ENCODE assay signal across 15 cellular contexts in genomic region chr20:32702706-32703425, GRCh38. TPM values are rescaled to one million over a fixed set of nuclear protein-coding genes. Genes with fewer than 3 reads are reported as not detected.
DNase-seq lines count a peak whose midpoint lies in the region; ATAC-seq and TF ChIP-seq lines count a peak whose summit lies in the region.
"Had no signal": no experiment of that assay in that cellular context is flagged by ENCODE, and none has a peak within 500 bp of the region (broad histone marks: within the 10 kb centered on the region; RNA-seq: fewer than 3 reads in every experiment).

No MANE protein-coding gene starts in this region.

- H2AK5ac ChIP-seq in IMR-90 (ENCODE audit: low read depth, low read length): no peak overlapping the region

- H3K4me3 Mint-ChIP-seq in activated CD4-positive, alpha-beta memory T cell treated with anti-CD3 and anti-CD28 coated beads for 36 hours: no peak overlapping the region
- H3K4me3 Mint-ChIP-seq: effector memory CD8-positive, alpha-beta T cell had no signal

- WGBS in IMR-90 (ENCODE audit: extremely low coverage in 2 of 2, insufficient read length in 1 of 2), 2 experiments: 73% methylated on average over 3 of the region's 9 CpGs; no CpG with 5 or more reads in 1 of the 2 experiments

- peaks cover 0 to 21% of the 10 kb centered on the region in 2 experiments; a peak in 2 of 4 replicates for H3K79me1 ChIP-seq in IMR-90 (ENCODE audit: low read depth in 1 of 2, low read length in 2 of 2)

- H3K9me3 ChIP-seq in IMR-90 (ENCODE audit: control insufficient read depth, insufficient read depth, low read length): no peaks in the 10 kb centered on the region
- H3K9me3 ChIP-seq: BE2C, thoracic aorta had no signal

- in situ Hi-C loops in IMR-90 (cut with MboI; ENCODE audit: low sequenced_read_pairs): no loop called here

- no peak overlapping the region for H3K18ac ChIP-seq in IMR-90 (ENCODE audit: low read depth, low read length)

- H3K23ac ChIP-seq in IMR-90 (ENCODE audit: low read depth, low read length): no peak overlapping the region

- POLR2A ChIA-PET in IMR-90 (lab: Charles Lee; ENCODE audit: unreplicated experiment): no interaction called here
- POLR2A ChIA-PET in activated CD4-positive, alpha-beta memory T cell treated with anti-CD3 and anti-CD28 coated beads for 36 hours (lab: Charles Lee): no interaction called here

- H3K14ac ChIP-seq in IMR-90 (replicated peaks; ENCODE audit: low read depth, low read length): no peak overlapping the region

- CTCF ChIA-PET in IMR-90 (lab: Yijun Ruan, JAX): interaction anchor here (0.6 kb wide), 2 partner anchors 29 to 93 kb away, joined by 3 to 6 read pairs; partner anchors contain the start of gene C20orf203
- CTCF ChIA-PET in activated CD4-positive, alpha-beta memory T cell treated with anti-CD3 and anti-CD28 coated beads for 36 hours (lab: Charles Lee): interaction anchor here (1.9 kb wide), 1 partner anchor 75 kb away, joined by 5 read pairs; no protein-coding TSS in a partner anchor

- no peak for TF ChIP-seq CTCF in IMR-90 (conservative IDR thresholded peaks at IDR 0.05; ENCODE audit: low read depth, low read length)

- peaks cover 4% of the 10 kb centered on the region for H3K4me1 ChIP-seq in IMR-90 (ENCODE audit: control insufficient read depth, insufficient read depth, low read length)
- H3K4me1 ChIP-seq: BE2C had no signal

- no peak overlapping the region for H2AFZ ChIP-seq in IMR-90 (replicated peaks; ENCODE audit: low read length, poor library complexity)

- no peak overlapping the region for H3K27ac ChIP-seq in IMR-90 (ENCODE audit: insufficient read depth, low read length)
- H3K27ac ChIP-seq: brain microvascular endothelial cell, thoracic aorta had no signal

- no peak overlapping the region for H4K5ac ChIP-seq in IMR-90 (ENCODE audit: low read depth, low read length)

- no peak overlapping the region for H2BK20ac ChIP-seq in IMR-90 (ENCODE audit: low read depth, low read length)

- H3K4ac ChIP-seq in IMR-90 (ENCODE audit: low read depth, low read length): no peak overlapping the region

- dilution Hi-C loops in IMR-90 (cut with HindIII; ENCODE audit: low sequenced_read_pairs, unreplicated experiment): no loop called here

- ATAC-seq in IMR-90 (ENCODE audit: low read depth) (no peak), HG03139 (IDR thresholded peaks at IDR 0.05; ENCODE audit: unreplicated experiment) (no peak), HG03039 (IDR thresholded peaks at IDR 0.05; ENCODE audit: unreplicated experiment) (no peak)
- ATAC-seq: effector memory CD8-positive, alpha-beta T cell; SK-N-SH treated with all-trans-retinoic acid at 6 μM for 48 hours had no signal

- DNase-seq in DMS153 (lab: John Stamatoyannopoulos, UW) (peak; percentile 54), IMR-90 (no peak), NCI-H510A (lab: John Stamatoyannopoulos, UW) (peak; percentile 52), cerebellum (ENCODE audit: low spot score) (peak; percentile 61)
- no peak for DNase-seq in activated CD4-positive, alpha-beta memory T cell treated with anti-CD3 and anti-CD28 coated beads for 36 hours
- DNase-seq: activated naive CD4-positive, alpha-beta T cell treated with anti-CD3 and anti-CD28 coated beads, Interleukin-2, amount 50 U/mL, for 16 hours; BE2C; brain microvascular endothelial cell; effector memory CD8-positive, alpha-beta T cell had no signal

- BruUV-seq in IMR-90 (replicated peaks; lab: Mats Ljungman, UMichigan): TSS peak; percentile 78

- H3K56ac ChIP-seq in IMR-90 (ENCODE audit: extremely low read depth, insufficient read depth, low read length): no peak overlapping the region

- H4K20me1 ChIP-seq in IMR-90 (ENCODE audit: insufficient read depth, low read length): no peaks in the 10 kb centered on the region

- H3K9ac ChIP-seq in IMR-90 (ENCODE audit: low read depth, low read length): no peak overlapping the region

- H3K36me3 Mint-ChIP-seq in activated CD4-positive, alpha-beta memory T cell treated with anti-CD3 and anti-CD28 coated beads for 36 hours: peaks cover 27% of the 10 kb centered on the region

- no peak overlapping the region for H2BK15ac ChIP-seq in IMR-90 (ENCODE audit: low read depth, low read length)

- no peak for TF ChIP-seq POLR2A in IMR-90 (IDR thresholded peaks at IDR 0.05; ENCODE audit: low read depth, low read length)

- no peaks in the 10 kb centered on the region for H3K9me3 Mint-ChIP-seq in activated CD4-positive, alpha-beta memory T cell treated with anti-CD3 and anti-CD28 coated beads for 36 hours
- H3K9me3 Mint-ChIP-seq: effector memory CD8-positive, alpha-beta T cell had no signal

- H3K27me3 Mint-ChIP-seq in activated CD4-positive, alpha-beta memory T cell treated with anti-CD3 and anti-CD28 coated beads for 36 hours: no peaks in the 10 kb centered on the region
- H3K27me3 Mint-ChIP-seq: effector memory CD8-positive, alpha-beta T cell had no signal

- H3K4me2 ChIP-seq in IMR-90 (ENCODE audit: low read depth, low read length): no peak overlapping the region

- H3K36me3 ChIP-seq in IMR-90 (ENCODE audit: control insufficient read depth, insufficient read depth, low read length): peaks cover 26% of the 10 kb centered on the region
- H3K36me3 ChIP-seq: BE2C had no signal

- peaks cover 2% of the 10 kb centered on the region for H3K4me1 Mint-ChIP-seq in activated CD4-positive, alpha-beta memory T cell treated with anti-CD3 and anti-CD28 coated beads for 36 hours (ENCODE audit: low read depth)

- no peak overlapping the region for H2AK9ac ChIP-seq in IMR-90 (replicated peaks; ENCODE audit: low read depth, low read length, poor library complexity)

- H4K8ac ChIP-seq in IMR-90 (ENCODE audit: low read depth in 2 of 2, low read length in 2 of 2): no peak overlapping the region

- H4K91ac ChIP-seq in IMR-90 (ENCODE audit: insufficient read depth, low read depth, low read length): no peak overlapping the region

- 0 out of 2 replicates have a peak, but pooled peaks cover 7% of the 10 kb centered on the region for H3K9me1 ChIP-seq in IMR-90 (ENCODE audit: insufficient read depth, low read length)

- no peak overlapping the region for H3K4me3 ChIP-seq in IMR-90 (ENCODE audit: insufficient read depth, low read depth, low read length)
- H3K4me3 ChIP-seq: thoracic aorta had no signal

- H3K27me3 ChIP-seq in IMR-90 (ENCODE audit: control insufficient read depth, insufficient read depth, low read length): no peaks in the 10 kb centered on the region
- H3K27me3 ChIP-seq: BE2C, brain microvascular endothelial cell had no signal

- H2BK120ac ChIP-seq in IMR-90 (ENCODE audit: low read depth, low read length): no peak overlapping the region

- no peak for TF ChIP-seq RAD21 in IMR-90 (IDR thresholded peaks at IDR 0.05; ENCODE audit: low read length)

- intact Hi-C loops in IMR-90 (cut with micrococcal nuclease): no loop called here
- intact Hi-C loops in activated CD4-positive, alpha-beta memory T cell treated with anti-CD3 and anti-CD28 coated beads for 36 hours (cut with micrococcal nuclease): no loop called here

- H3K27ac Mint-ChIP-seq in activated CD4-positive, alpha-beta memory T cell treated with anti-CD3 and anti-CD28 coated beads for 36 hours: no peak overlapping the region
- H3K27ac Mint-ChIP-seq: effector memory CD8-positive, alpha-beta T cell had no signal

- H2BK5ac ChIP-seq in IMR-90 (ENCODE audit: low read depth, low read length, poor library complexity, severe bottlenecking): no peak overlapping the region

TF ChIP-seq in IMR-90, 13 proteins besides CTCF, POLR2A, EP300 and RAD21:
- TF ChIP-seq CEBPB (IDR thresholded peaks at IDR 0.05; ENCODE audit: low read depth, low read length) (no peak), BHLHE40 (IDR thresholded peaks at IDR 0.05; ENCODE audit: low read depth, low read length) (no peak), RCOR1 (IDR thresholded peaks at IDR 0.05; ENCODE audit: insufficient replicate concordance, low read length) (no peak), MXI1 (IDR thresholded peaks at IDR 0.05; ENCODE audit: borderline replicate concordance, low read depth, low read length) (no peak), FOS (IDR thresholded peaks at IDR 0.05; ENCODE audit: low read depth, low read length) (no peak), USF2 (IDR thresholded peaks at IDR 0.05; ENCODE audit: low read depth, low read length) (no peak), RFX5 (IDR thresholded peaks at IDR 0.05; ENCODE audit: low read depth, low read length) (no peak), MAFK (IDR thresholded peaks at IDR 0.05; ENCODE audit: low read depth, low read length) (no peak)

RNA-seq across cellular contexts. Expression of gene C20orf203, which starts 29.1 kb away (rescaled TPM):
- total RNA-seq in IMR-90 (2012; rRNA removed): not detected in 2 replicates
- 0.10 TPM in 1 of 2 replicates, not detected in the other for polyA plus RNA-seq in IMR-90 (2012; rRNA removed)
- polyA plus RNA-seq in IMR-90 (2012; cell fraction: cytosol; rRNA removed): not detected in 2 replicates
- 0.05 and 0.06 TPM in 2 replicates for polyA plus RNA-seq in IMR-90 (2012; cell fraction: nucleus; rRNA removed; ENCODE audit: low replicate concordance)
- total RNA-seq in cerebellum: 0.64 TPM
- total RNA-seq in activated CD4-positive, alpha-beta memory T cell treated with anti-CD3 and anti-CD28 coated beads for 36 hours: under 1 TPM in 1 of 2 experiments, not detected in 1; 0.05 TPM
- total RNA-seq: fibroblast of villous mesenchyme had no signal
- polyA plus RNA-seq: liver had no signal

RNA-seq across cellular contexts. Expression of gene COMMD7, which starts 40.4 kb away (rescaled TPM):
- total RNA-seq in IMR-90 (2012; rRNA removed): 46.9 and 51.8 TPM in 2 replicates
- polyA plus RNA-seq in IMR-90 (2012; rRNA removed): 62.0 and 67.5 TPM in 2 replicates
- polyA plus RNA-seq in IMR-90 (2012; cell fraction: cytosol; rRNA removed): 34.0 and 43.2 TPM in 2 replicates
- 18.7 and 36.6 TPM in 2 replicates for polyA plus RNA-seq in IMR-90 (2012; cell fraction: nucleus; rRNA removed; ENCODE audit: low replicate concordance)
- total RNA-seq in cerebellum: 18.4 TPM
- total RNA-seq in activated CD4-positive, alpha-beta memory T cell treated with anti-CD3 and anti-CD28 coated beads for 36 hours: 10 to 100 TPM; 38.1 to 39.6 TPM

RNA-seq across cellular contexts. Expression of gene DNMT3B, which starts 59.3 kb away (rescaled TPM):
- total RNA-seq in IMR-90 (2012; rRNA removed) (1.3 and 1.4 TPM in 2 replicates), cerebellum (9.3 TPM)
- polyA plus RNA-seq in IMR-90 (2012; rRNA removed): 1.9 TPM in 2 replicates
- polyA plus RNA-seq in IMR-90 (2012; cell fraction: cytosol; rRNA removed): 0.76 and 1.1 TPM in 2 replicates
- 7.0 and 8.4 TPM in 2 replicates for polyA plus RNA-seq in IMR-90 (2012; cell fraction: nucleus; rRNA removed; ENCODE audit: low replicate concordance)
- 1 to 10 TPM; 1.7 to 2.0 TPM for total RNA-seq in activated CD4-positive, alpha-beta memory T cell treated with anti-CD3 and anti-CD28 coated beads for 36 hours

Comparison
In these comparisons a context has a peak if more than half of its experiments do, and no peak if none do; other contexts are left out.
1. DNase-seq: peak in DMS153 (single experiment), NCI-H510A (single experiment) and cerebellum (single experiment); none in IMR-90 (single experiment) and activated CD4-positive, alpha-beta memory T cell treated with anti-CD3 and anti-CD28 coated beads for 36 hours (single experiment).